16 cellular contexts compared by ENCODE assay signal in genomic region chr13:30870916-30871712, GRCh38. TPM values are rescaled to one million over a fixed set of nuclear protein-coding genes. Genes with fewer than 3 reads are reported as not detected.
DNase-seq lines count a peak whose midpoint lies in the region; ATAC-seq and TF ChIP-seq lines count a peak whose summit lies in the region.
"Had no signal": no experiment of that assay in that cellular context is flagged by ENCODE, and none has a peak within 500 bp of the region (broad histone marks: within the 10 kb centered on the region; RNA-seq: fewer than 3 reads in every experiment).

No MANE protein-coding gene starts in this region.

- no peak for ATAC-seq in GM19324 (IDR thresholded peaks at IDR 0.05; ENCODE audit: low FRiP score, unreplicated experiment)
- ATAC-seq in GM21717 (IDR thresholded peaks at IDR 0.05; ENCODE audit: unreplicated experiment) = no peak

- H3K9ac ChIP-seq in H9 (ENCODE audit: extremely low read depth, insufficient read length, low read length) = no peak overlapping the region

- H3K4ac ChIP-seq in H9 (ENCODE audit: low read depth, low read length) = no peak overlapping the region

- no peak overlapping the region for H3K23ac ChIP-seq in H9 (ENCODE audit: insufficient read length, low read depth, low read length)

- H3T11ph ChIP-seq in H9 (ENCODE audit: low read length) = no peak overlapping the region

- H3K14ac ChIP-seq in H9 (ENCODE audit: insufficient read depth, low read length) = peak overlapping the region; percentile 72

- TF ChIP-seq EP300 in suprapubic skin (IDR thresholded peaks at IDR 0.05) = no peak

- H3K27ac ChIP-seq in H9 (ENCODE audit: insufficient read length, low read depth, low read length) = no peak overlapping the region
- H3K27ac ChIP-seq in brain microvascular endothelial cell = peak overlapping the region; percentile 97
- H3K27ac ChIP-seq in muscle layer of duodenum (ENCODE audit: low read length) = peak overlapping the region; percentile 58
- H3K27ac ChIP-seq in suprapubic skin = peak overlapping the region; percentile 79
- H3K27ac ChIP-seq: body of pancreas, C4-2B had no signal

- no peaks in the 10 kb centered on the region for H4K20me1 ChIP-seq in H9 (ENCODE audit: control insufficient read depth, insufficient read depth, insufficient read length)

- no peak overlapping the region for H3K4me3 ChIP-seq in brain microvascular endothelial cell (ENCODE audit: low read depth, low read length)
- H3K4me3 ChIP-seq in muscle layer of duodenum (ENCODE audit: low read depth in 1 of 2, low read length in 2 of 2) = no peak overlapping the region
- H3K4me3 ChIP-seq in suprapubic skin = no peak overlapping the region
- H3K4me3 ChIP-seq: body of pancreas, GM12878 had no signal

- H2BK15ac ChIP-seq in H9 (ENCODE audit: low read depth, low read length) = no peak overlapping the region

- H4K91ac ChIP-seq in H9 (ENCODE audit: insufficient read length, low read depth, low read length) = no peak overlapping the region

- H3K27me3 Mint-ChIP-seq in H9 (ENCODE audit: low read depth) (peaks cover 12% of the 10 kb centered on the region), Calu3 (ENCODE audit: unreplicated experiment) (no peaks in the 10 kb centered on the region)

- H3K36me3 ChIP-seq in brain microvascular endothelial cell (replicated peaks) = no peaks in the 10 kb centered on the region
- no peaks in the 10 kb centered on the region for H3K36me3 ChIP-seq in muscle layer of duodenum (ENCODE audit: control insufficient read depth in 1 of 2, insufficient read depth in 2 of 2, low read length in 2 of 2)
- H3K36me3 ChIP-seq in suprapubic skin = no peaks in the 10 kb centered on the region

- no peaks in the 10 kb centered on the region; the same call in 1 of the 2 replicates for H3K27me3 ChIP-seq in H9 (ENCODE audit: insufficient read depth, low read length)
- no peaks in the 10 kb centered on the region for H3K27me3 ChIP-seq in brain microvascular endothelial cell (replicated peaks)
- H3K27me3 ChIP-seq in muscle layer of duodenum (ENCODE audit: low read depth, low read length) = no peaks in the 10 kb centered on the region
- H3K27me3 ChIP-seq in suprapubic skin = no peaks in the 10 kb centered on the region
- H3K27me3 ChIP-seq: body of pancreas had no signal

- H3K27ac Mint-ChIP-seq in H9 = peak overlapping the region; percentile 36 to 92 (median 52); a peak in 6 of 7 replicates
- no peak overlapping the region for H3K27ac Mint-ChIP-seq in Calu3 (ENCODE audit: unreplicated experiment)
- H3K27ac Mint-ChIP-seq: activated CD4-positive, alpha-beta memory T cell treated with anti-CD3 and anti-CD28 coated beads for 36 hours; activated T-helper 2 cell treated with anti-CD3 and anti-CD28 coated beads, Interferon-gamma antibody, Interleukin-2, Interleukin-4, amounts not matched to agents 10 μg/mL and 5 μg/mL and 100 μg/mL, durations not matched to agents 14 hours and 24 hours and 36 hours; effector memory CD8-positive, alpha-beta T cell had no signal

- no peak overlapping the region for H4K8ac ChIP-seq in H9 (replicated peaks; ENCODE audit: insufficient read length, low read depth, low read length)

- H4K5ac ChIP-seq in H9 (ENCODE audit: insufficient read length, low read depth, low read length) = no peak overlapping the region

- no peaks in the 10 kb centered on the region for H3K79me2 ChIP-seq in H9 (ENCODE audit: insufficient read depth, low read length)

- in situ Hi-C loops in brain microvascular endothelial cell (cut with HindIII; ENCODE audit: low pct_ligation_motif_present, low sequenced_read_pairs) = no loop called here

- no peak for TF ChIP-seq POLR2A in suprapubic skin (IDR thresholded peaks at IDR 0.05)

- no peaks in the 10 kb centered on the region for H3K9me3 Mint-ChIP-seq in H9
- H3K9me3 Mint-ChIP-seq in Calu3 (ENCODE audit: low read depth, unreplicated experiment) = no peaks in the 10 kb centered on the region
- H3K9me3 Mint-ChIP-seq: activated CD4-positive, alpha-beta memory T cell treated with anti-CD3 and anti-CD28 coated beads for 36 hours; activated T-helper 2 cell treated with anti-CD3 and anti-CD28 coated beads, Interferon-gamma antibody, Interleukin-2, Interleukin-4, amounts not matched to agents 10 μg/mL and 5 μg/mL and 100 μg/mL, durations not matched to agents 14 hours and 24 hours and 36 hours; effector memory CD8-positive, alpha-beta T cell had no signal

- H3K4me1 Mint-ChIP-seq in H9 = peaks cover 38 to 59% of the 10 kb centered on the region in 2 experiments
- H3K4me1 Mint-ChIP-seq in Calu3 (ENCODE audit: low read depth, unreplicated experiment) = peaks cover 8% of the 10 kb centered on the region

- intact Hi-C loops in Calu3 (cut with micrococcal nuclease; ENCODE audit: unreplicated experiment) = no loop called here

- H3K4me3 Mint-ChIP-seq in H9 (no peak overlapping the region; a peak in 1 of 5 replicates), Calu3 (ENCODE audit: low read depth, unreplicated experiment) (no peak overlapping the region)
- H3K4me3 Mint-ChIP-seq: activated CD4-positive, alpha-beta memory T cell treated with anti-CD3 and anti-CD28 coated beads for 36 hours; effector memory CD8-positive, alpha-beta T cell had no signal

- H3K4me1 ChIP-seq in H9 (ENCODE audit: insufficient read depth, low read length) = peaks cover under 1% of the 10 kb centered on the region
- peaks cover 5 to 13% of the 10 kb centered on the region in 2 donors for H3K4me1 ChIP-seq in muscle layer of duodenum (ENCODE audit: control insufficient read depth in 1 of 2, insufficient read depth in 2 of 2, low read length in 2 of 2)
- peaks cover 50% of the 10 kb centered on the region for H3K4me1 ChIP-seq in suprapubic skin

- no peak overlapping the region for H3K18ac ChIP-seq in H9 (ENCODE audit: insufficient read length, low read depth, low read length)

- peaks cover 0 to 6% (median 0%) of the 10 kb centered on the region in 3 experiments; a peak in 2 of 7 replicates for H3K36me3 Mint-ChIP-seq in H9 (ENCODE audit: insufficient read depth in 1 of 3, low read depth in 3 of 3)
- no peaks in the 10 kb centered on the region for H3K36me3 Mint-ChIP-seq in Calu3 (ENCODE audit: insufficient read depth, unreplicated experiment)
- H3K36me3 Mint-ChIP-seq: activated CD4-positive, alpha-beta memory T cell treated with anti-CD3 and anti-CD28 coated beads for 36 hours had no signal

- H2AFZ ChIP-seq in H9 (ENCODE audit: low read length) = no peak overlapping the region

- no TSS peak for BruUV-seq in Calu3 (replicated peaks; lab: Mats Ljungman, UMichigan)

- H2BK20ac ChIP-seq in H9 (ENCODE audit: low read depth, low read length, poor library complexity, severe bottlenecking) = no peak overlapping the region

- no peaks in the 10 kb centered on the region for H3K9me3 ChIP-seq in H9 (ENCODE audit: control insufficient read depth, low read depth, low read length)
- no peaks in the 10 kb centered on the region for H3K9me3 ChIP-seq in muscle layer of duodenum (ENCODE audit: control insufficient read depth in 1 of 2, low read length in 2 of 2)
- H3K9me3 ChIP-seq in suprapubic skin = no peaks in the 10 kb centered on the region
- H3K9me3 ChIP-seq: body of pancreas had no signal

- no CpG with 5 or more reads among the region's 26 CpGs for WGBS in H9 (ENCODE audit: extremely low coverage, insufficient read length, low lambda C conversion rate)
- WGBS in suprapubic skin = 87% methylated on average over 26 of the region's 26 CpGs

- H3K23me2 ChIP-seq in H9 (ENCODE audit: insufficient read length, low read depth, low read length, poor library complexity, severe bottlenecking) = no peaks in the 10 kb centered on the region

- H3K4me2 ChIP-seq in H9 (ENCODE audit: insufficient read depth, insufficient read length, low read length) = no peak overlapping the region

- H3K79me1 ChIP-seq in H9 (ENCODE audit: insufficient read depth, low read depth, low read length, poor library complexity, severe bottlenecking) = no peaks in the 10 kb centered on the region

- H2BK5ac ChIP-seq in H9 (ENCODE audit: insufficient read length, low read length) = no peak overlapping the region

- no peak overlapping the region for H2BK120ac ChIP-seq in H9 (ENCODE audit: low read depth, low read length, poor library complexity, severe bottlenecking)

- H3K56ac ChIP-seq in H9 (ENCODE audit: insufficient read length, low read depth, low read length) = no peak overlapping the region

- TF ChIP-seq CTCF in H9 (conservative IDR thresholded peaks at IDR 0.05) (no peak), brain microvascular endothelial cell (IDR thresholded peaks at IDR 0.05; ENCODE audit: low read depth, low read length, missing control alignments) (no peak), suprapubic skin (IDR thresholded peaks at IDR 0.05) (no peak), Calu3 (IDR thresholded peaks at IDR 0.05; ENCODE audit: unreplicated experiment) (no peak)

- CTCF ChIA-PET in Calu3 (lab: Charles Lee) = no interaction called here

- DNase-seq in H9 (peak; percentile 43), brain microvascular endothelial cell (no peak), suprapubic skin (ENCODE audit: low spot score in 2 of 2) (no peak), Calu3 (no peak)
- no peak for DNase-seq in activated naive CD4-positive, alpha-beta T cell (lab: John Stamatoyannopoulos, UW)
- DNase-seq: effector memory CD8-positive, alpha-beta T cell; NCI-H187 treated with DMSO at 0.1 percent for 48 hours; T-helper 9 cell had no signal

- no peak overlapping the region for H2BK12ac ChIP-seq in H9 (ENCODE audit: insufficient read length, low read depth, low read length)

- no peak overlapping the region for H2AK5ac ChIP-seq in H9 (ENCODE audit: insufficient read length, low read length)

RNA-seq across cellular contexts. Expression of gene MEDAG, which starts 35.0 kb away (rescaled TPM):
- total RNA-seq in H9 (2021) = 0.87 and 0.88 TPM in 2 replicates
- 10 to 100 TPM; 10.3 to 15.9 (median 14.8) TPM for total RNA-seq in suprapubic skin
- 1.6 and 2.3 TPM in 2 replicates for total RNA-seq in Calu3 (2022)
- total RNA-seq: activated CD4-positive, alpha-beta memory T cell treated with anti-CD3 and anti-CD28 coated beads for 36 hours; activated T-helper 2 cell treated with anti-CD3 and anti-CD28 coated beads, Interferon-gamma antibody, Interleukin-2, Interleukin-4, amounts not matched to agents 10 μg/mL and 5 μg/mL and 100 μg/mL, durations not matched to agents 14 hours and 24 hours and 36 hours; GM12878 had no signal
